Comparison of ENCODE assay signal across 21 cellular contexts in the genomic region with DNA sequence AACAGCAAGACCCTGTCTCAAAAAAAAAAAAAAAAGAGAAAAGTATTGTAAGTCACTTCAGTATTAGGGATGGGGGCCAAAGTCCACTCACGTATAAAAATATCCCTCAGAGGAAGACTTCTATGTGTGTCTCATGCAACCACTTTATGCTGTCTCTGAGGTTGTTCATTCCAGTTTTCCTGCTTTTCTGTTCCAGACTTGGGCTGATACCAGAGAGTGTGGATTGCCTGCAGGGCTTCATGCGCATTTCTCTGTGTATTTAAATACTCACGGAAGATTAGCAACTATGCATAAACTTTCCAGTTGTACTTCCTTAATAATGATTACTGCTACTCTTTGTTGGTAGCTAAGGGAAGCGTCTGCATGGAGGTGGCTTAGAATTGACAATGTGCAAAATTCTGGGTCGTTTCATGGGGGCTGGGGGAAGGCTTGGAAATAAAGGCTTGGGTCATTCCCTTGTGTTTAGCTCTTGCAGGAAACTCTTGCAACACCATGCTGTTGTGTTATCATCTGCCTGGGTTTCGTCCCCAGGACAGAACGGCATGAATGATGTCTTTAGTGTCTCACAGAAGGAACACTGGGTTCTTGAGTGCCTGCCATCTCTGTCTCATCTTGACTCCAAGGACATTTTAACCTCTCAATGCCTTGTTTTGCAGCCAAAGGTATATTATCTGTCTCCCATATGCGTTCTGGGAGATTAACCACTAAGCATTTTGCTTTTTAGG. TPM values are rescaled to one million over a fixed set of nuclear protein-coding genes. Genes with fewer than 3 reads are reported as not detected.
DNase-seq lines count a peak whose midpoint lies in the region; ATAC-seq and TF ChIP-seq lines count a peak whose summit lies in the region.
"Had no signal": no experiment of that assay in that cellular context is flagged by ENCODE, and none has a peak within 500 bp of the region (broad histone marks: within the 10 kb centered on the region; RNA-seq: fewer than 3 reads in every experiment).

No MANE protein-coding gene starts in this region.

- no peaks in the 10 kb centered on the region for H4K20me1 ChIP-seq in hepatocyte (ENCODE audit: insufficient read depth, poor library complexity, severe bottlenecking)

- peaks cover 17% of the 10 kb centered on the region for H3K4me1 ChIP-seq in HUES6 (ENCODE audit: control insufficient read depth, insufficient read depth, low read length)
- H3K4me1 ChIP-seq in hepatocyte (ENCODE audit: insufficient read depth): peaks cover 14% of the 10 kb centered on the region

- peak overlapping the region; percentile 17 for H3K4me2 ChIP-seq in hepatocyte

- peaks cover 54% of the 10 kb centered on the region for H3K79me2 ChIP-seq in hepatocyte

- H3K9me2 ChIP-seq in hepatocyte (replicated peaks; ENCODE audit: insufficient read depth): no peaks in the 10 kb centered on the region

- H2AFZ ChIP-seq in hepatocyte: no peak overlapping the region

- no peaks in the 10 kb centered on the region for H3K36me3 Mint-ChIP-seq in naive thymus-derived CD8-positive, alpha-beta T cell

- DNase-seq in choroid plexus epithelial cell (ENCODE audit: low read depth) (peak; percentile 37), hepatocyte (ENCODE audit: low spot score) (peak; percentile 26), skeletal muscle cell (ENCODE audit: low read depth) (peak; percentile 51), AG08396 (ENCODE audit: low spot score) (no peak), Kasumi-1 (lab: John Stamatoyannopoulos, UW) (no peak)
- DNase-seq in activated CD4-positive, alpha-beta T cell treated with anti-CD3 and anti-CD28 coated beads for 4 hours: no peak
- DNase-seq in naive thymus-derived CD8-positive, alpha-beta T cell: no peak
- DNase-seq: activated CD4-positive, CD25-positive, alpha-beta regulatory T cell; activated T-cell treated with anti-CD3 and anti-CD28 coated beads, Interleukin-2, amount 50 U/mL, for 48 hours; brain microvascular endothelial cell; hypothalamus; NCI-H524; occipital lobe; right cardiac atrium; SHP77; stimulated activated CD4-positive, alpha-beta T cell treated with anti-CD3 and anti-CD28 coated beads, Interleukin-2, amount 100 ng/mL, for 24 hours; stimulated activated naive CD8-positive, alpha-beta T cell treated with anti-CD3 and anti-CD28 coated beads, Interleukin-15, amount 100 ng/mL, for 72 hours had no signal

- no peaks in the 10 kb centered on the region for H3K27me3 ChIP-seq in HUES6 (ENCODE audit: control insufficient read depth, insufficient read depth, low read length)
- no peaks in the 10 kb centered on the region for H3K27me3 ChIP-seq in hepatocyte
- H3K27me3 ChIP-seq: brain microvascular endothelial cell, vagina had no signal

- TF ChIP-seq CTCF in choroid plexus epithelial cell (conservative IDR thresholded peaks at IDR 0.05; ENCODE audit: low read depth, low read length) (no peak), hepatocyte (IDR thresholded peaks at IDR 0.05; ENCODE audit: poor library complexity) (no peak)

- H3K27ac Mint-ChIP-seq in naive thymus-derived CD8-positive, alpha-beta T cell: no peak overlapping the region
- H3K27ac Mint-ChIP-seq: activated naive CD4-positive, alpha-beta T cell treated with anti-CD3 and anti-CD28 coated beads, Interleukin-2, amount 50 U/mL, for 72 hours; stimulated activated naive CD8-positive, alpha-beta T cell treated with anti-CD3 and anti-CD28 coated beads, Interleukin-15, amount 100 ng/mL, for 72 hours had no signal

- peaks cover 0 to 23% (median under 1%) of the 10 kb centered on the region in 5 donors for H3K27me3 Mint-ChIP-seq in naive thymus-derived CD8-positive, alpha-beta T cell
- H3K27me3 Mint-ChIP-seq: stimulated activated naive CD8-positive, alpha-beta T cell treated with anti-CD3 and anti-CD28 coated beads, Interleukin-15, amount 100 ng/mL, for 72 hours had no signal

- H3K4me3 ChIP-seq in HUES6 (ENCODE audit: low read depth, low read length) (no peak overlapping the region), choroid plexus epithelial cell (ENCODE audit: low read depth, low read length) (no peak overlapping the region), hepatocyte (no peak overlapping the region), skeletal muscle cell (ENCODE audit: low read depth, low read length) (no peak overlapping the region)
- H3K4me3 ChIP-seq: vagina had no signal

- no peak overlapping the region for H3K9ac ChIP-seq in HUES6 (ENCODE audit: low read length)

- H3K27ac ChIP-seq in HUES6 (ENCODE audit: low read depth, low read length): 0 out of 2 replicates have a peak overlapping the region, but pooled peaks have one; percentile 22
- H3K27ac ChIP-seq in hepatocyte: peak overlapping the region; percentile 77
- H3K27ac ChIP-seq: brain microvascular endothelial cell, vagina had no signal

- H3K4me3 Mint-ChIP-seq in naive thymus-derived CD8-positive, alpha-beta T cell: no peak overlapping the region
- H3K4me3 Mint-ChIP-seq: stimulated activated naive CD8-positive, alpha-beta T cell treated with anti-CD3 and anti-CD28 coated beads, Interleukin-15, amount 100 ng/mL, for 72 hours had no signal

- POLR2A ChIA-PET in naive thymus-derived CD8-positive, alpha-beta T cell (lab: Charles Lee): no interaction called here

- no peaks in the 10 kb centered on the region for H3K4me1 Mint-ChIP-seq in naive thymus-derived CD8-positive, alpha-beta T cell
- H3K4me1 Mint-ChIP-seq: stimulated activated naive CD8-positive, alpha-beta T cell treated with anti-CD3 and anti-CD28 coated beads, Interleukin-15, amount 100 ng/mL, for 72 hours had no signal

- no peak for ATAC-seq in naive thymus-derived CD8-positive, alpha-beta T cell
- ATAC-seq: activated naive CD4-positive, alpha-beta T cell treated with anti-CD3 and anti-CD28 coated beads, Interleukin-2, amount 50 U/mL, for 72 hours; HCT116; stimulated activated naive CD8-positive, alpha-beta T cell treated with anti-CD3 and anti-CD28 coated beads, Interleukin-15, amount 100 ng/mL, for 72 hours had no signal

- 55% methylated on average over 8 of the region's 8 CpGs for WGBS in hepatocyte (ENCODE audit: low lambda C conversion rate, missing lambda C conversion rate)

- H3K9me3 ChIP-seq in HUES6 (ENCODE audit: control insufficient read depth, insufficient read depth, low read depth, low read length): no peaks in the 10 kb centered on the region
- no peaks in the 10 kb centered on the region for H3K9me3 ChIP-seq in hepatocyte (ENCODE audit: low read depth)
- H3K9me3 ChIP-seq: vagina had no signal

- H3K36me3 ChIP-seq in HUES6 (ENCODE audit: control insufficient read depth, insufficient read depth, low read length) (peaks cover 6% of the 10 kb centered on the region), hepatocyte (replicated peaks; ENCODE audit: insufficient read depth, low read depth) (no peaks in the 10 kb centered on the region)
- H3K36me3 ChIP-seq: brain microvascular endothelial cell, vagina had no signal

- H3K9me3 Mint-ChIP-seq in naive thymus-derived CD8-positive, alpha-beta T cell: peaks cover 0 to 10% (median 0%) of the 10 kb centered on the region in 9 donors
- H3K9me3 Mint-ChIP-seq: stimulated activated naive CD8-positive, alpha-beta T cell treated with anti-CD3 and anti-CD28 coated beads, Interleukin-15, amount 100 ng/mL, for 72 hours had no signal

RNA-seq across cellular contexts. Expression of a gene that starts 54.2 kb away (rescaled TPM):
- total RNA-seq in hepatocyte: 20.1 and 33.2 TPM in 2 replicates
- polyA plus RNA-seq in hepatocyte: 31.6 and 36.7 TPM in 2 replicates
- total RNA-seq in naive thymus-derived CD8-positive, alpha-beta T cell: not detected
- polyA plus RNA-seq in naive thymus-derived CD8-positive, alpha-beta T cell: not detected

Comparison
In these comparisons a context has a peak if more than half of its experiments do, and no peak if none do; other contexts are left out.
1. DNase-seq: peak in choroid plexus epithelial cell (single experiment), hepatocyte (single experiment) and skeletal muscle cell (single experiment); none in AG08396 (single experiment), activated CD4-positive, alpha-beta T cell treated with anti-CD3 and anti-CD28 coated beads for 4 hours (0 of 2), naive thymus-derived CD8-positive, alpha-beta T cell (0 of 10) and Kasumi-1 (0 of 2).
2. RNA of a gene that starts 54.2 kb away (total RNA-seq): 20.1 to 33.2 TPM in hepatocyte; not detected in naive thymus-derived CD8-positive, alpha-beta T cell; every median in the first group is over 10 times any median in the second.